9 cellular contexts compared by ENCODE assay signal in genomic region chr15:68114840-68115239, GRCh38.
DNase-seq lines count a peak whose midpoint lies in the region; ATAC-seq, FAIRE-seq and TF ChIP-seq lines count a peak whose summit lies in the region.
"Had no signal": no experiment of that assay in that cellular context is flagged by ENCODE, and none has a peak within 500 bp of the region (broad histone marks: within the 10 kb centered on the region; RNA-seq: fewer than 3 reads in every experiment).

No MANE protein-coding gene starts in this region.

- no peak overlapping the region for H2AFZ ChIP-seq in IMR-90 (replicated peaks; ENCODE audit: low read length, poor library complexity)
- no peak overlapping the region for H2AFZ ChIP-seq in astrocyte (ENCODE audit: low read depth, low read length)

- TF ChIP-seq CTCF in A673 (conservative IDR thresholded peaks at IDR 0.05; ENCODE audit: low read depth, low read length) (no peak), IMR-90 (conservative IDR thresholded peaks at IDR 0.05; ENCODE audit: low read depth, low read length) (no peak), astrocyte (IDR thresholded peaks at IDR 0.05; ENCODE audit: insufficient read depth, low read depth, low read length) (no peak), ovary (IDR thresholded peaks at IDR 0.05) (no peak), D721Med (IDR thresholded peaks at IDR 0.05; ENCODE audit: insufficient read depth, missing control alignments) (no peak)

- CTCF ChIA-PET in A673 (lab: Charles Lee): no interaction called here
- CTCF ChIA-PET in IMR-90 (lab: Yijun Ruan, JAX): no interaction called here

- DNase-seq in A673 (ENCODE audit: low spot score) (no peak), IMR-90 (no peak), astrocyte (ENCODE audit: low read depth) (no peak), ovary (no peak), mesendoderm (no peak), D721Med (ENCODE audit: insufficient read length, low spot score) (no peak)
- DNase-seq: activated effector memory CD4-positive, alpha-beta T cell treated with anti-CD3 and anti-CD28 coated beads, Interleukin-2, amount 50 U/mL, for 16 hours had no signal

- H3K4me1 ChIP-seq in A673 (ENCODE audit: insufficient read depth, low read length, poor library complexity, severe bottlenecking) (peaks cover 25% of the 10 kb centered on the region), IMR-90 (ENCODE audit: control insufficient read depth, insufficient read depth, low read length) (no peaks in the 10 kb centered on the region), astrocyte (ENCODE audit: insufficient read depth, low read length) (no peaks in the 10 kb centered on the region), muscle layer of duodenum (ENCODE audit: control insufficient read depth in 1 of 2, insufficient read depth in 2 of 2, low read length in 2 of 2) (peaks cover 10 to 14% of the 10 kb centered on the region in 2 donors), ovary (ENCODE audit: insufficient read depth) (peaks cover 7% of the 10 kb centered on the region), mesendoderm (ENCODE audit: control insufficient read depth, low read depth, low read length) (no peaks in the 10 kb centered on the region)

- H3K4me3 ChIP-seq in A673 (ENCODE audit: low read depth, low read length, poor library complexity, severe bottlenecking) (peak overlapping the region; percentile 27), IMR-90 (ENCODE audit: insufficient read depth, low read depth, low read length) (no peak overlapping the region; the same call in 1 of the 2 replicates), astrocyte (ENCODE audit: insufficient read depth, low read depth, low read length) (no peak overlapping the region), muscle layer of duodenum (ENCODE audit: low read depth in 1 of 2, low read length in 2 of 2) (peak overlapping the region; percentile 30 to 50), ovary (no peak overlapping the region), mesendoderm (ENCODE audit: low read length) (no peak overlapping the region)

- H3K4me3 Mint-ChIP-seq in astrocyte (ENCODE audit: unreplicated experiment): no peak overlapping the region

- H2AK5ac ChIP-seq in IMR-90 (ENCODE audit: low read depth, low read length) (no peak overlapping the region), mesendoderm (ENCODE audit: low read length) (no peak overlapping the region)

- no peak overlapping the region for H3K4ac ChIP-seq in IMR-90 (ENCODE audit: low read depth, low read length)
- no peak overlapping the region for H3K4ac ChIP-seq in mesendoderm (ENCODE audit: low read depth, low read length)

- H2BK15ac ChIP-seq in IMR-90 (ENCODE audit: low read depth, low read length) (no peak overlapping the region), mesendoderm (replicated peaks; ENCODE audit: low read depth) (no peak overlapping the region)

- H3K79me1 ChIP-seq in IMR-90 (ENCODE audit: low read depth in 1 of 2, low read length in 2 of 2) (peaks cover 20 to 46% of the 10 kb centered on the region in 2 experiments), mesendoderm (ENCODE audit: low read length) (peaks cover 4% of the 10 kb centered on the region)

- H4K20me1 ChIP-seq in IMR-90 (ENCODE audit: insufficient read depth, low read length) (peaks cover 25% of the 10 kb centered on the region; the same call in 1 of the 2 replicates), astrocyte (ENCODE audit: insufficient read depth, low read length) (peaks cover 49% of the 10 kb centered on the region)

- H3K56ac ChIP-seq in IMR-90 (ENCODE audit: extremely low read depth, insufficient read depth, low read length): no peak overlapping the region
- no peak overlapping the region for H3K56ac ChIP-seq in mesendoderm (ENCODE audit: low read length)

- H3K9me1 ChIP-seq in IMR-90 (ENCODE audit: insufficient read depth, low read length): peaks cover under 1% of the 10 kb centered on the region; the same call in 1 of the 2 replicates

- H2BK5ac ChIP-seq in IMR-90 (ENCODE audit: low read depth, low read length, poor library complexity, severe bottlenecking) (peak overlapping the region; percentile 63), mesendoderm (ENCODE audit: low read length) (no peak overlapping the region)

- no peak overlapping the region for H3K27ac ChIP-seq in A673 (ENCODE audit: low read depth, low read length, poor library complexity, severe bottlenecking)
- H3K27ac ChIP-seq in IMR-90 (ENCODE audit: insufficient read depth, low read length): no peak overlapping the region
- no peak overlapping the region for H3K27ac ChIP-seq in astrocyte (ENCODE audit: low read depth, low read length)
- peak overlapping the region; percentile 28 for H3K27ac ChIP-seq in muscle layer of duodenum (ENCODE audit: low read length)
- H3K27ac ChIP-seq in ovary: peak overlapping the region in 1 of 2 donors; percentile 34
- no peak overlapping the region for H3K27ac ChIP-seq in mesendoderm (ENCODE audit: low read depth, low read length)

- H2BK20ac ChIP-seq in IMR-90 (ENCODE audit: low read depth, low read length): no peak overlapping the region

- H3K18ac ChIP-seq in IMR-90 (ENCODE audit: low read depth, low read length) (no peak overlapping the region), mesendoderm (ENCODE audit: low read length) (no peak overlapping the region)

- no peak for TF ChIP-seq EP300 in ovary (IDR thresholded peaks at IDR 0.05)

- peak overlapping the region; percentile 83 for H3K4me2 ChIP-seq in IMR-90 (ENCODE audit: low read depth, low read length)
- H3K4me2 ChIP-seq in astrocyte (ENCODE audit: low read length): peak overlapping the region; percentile 77
- no peak overlapping the region for H3K4me2 ChIP-seq in mesendoderm (ENCODE audit: low read length)

- POLR2A ChIA-PET in A673 (lab: Charles Lee; ENCODE audit: low non-redundant PET): no interaction called here
- POLR2A ChIA-PET in IMR-90 (lab: Charles Lee; ENCODE audit: unreplicated experiment): no interaction called here

- H3K27ac Mint-ChIP-seq in astrocyte (ENCODE audit: unreplicated experiment): peak overlapping the region; percentile 12

- BruUV-seq in A673 (replicated peaks; lab: Mats Ljungman, UMichigan): no TSS peak
- no TSS peak for BruUV-seq in IMR-90 (replicated peaks; lab: Mats Ljungman, UMichigan)

- dilution Hi-C loops in IMR-90 (cut with HindIII; ENCODE audit: low sequenced_read_pairs, unreplicated experiment): no loop called here

- peak overlapping the region; percentile 17; the same call in 1 of the 2 replicates for H3K23ac ChIP-seq in IMR-90 (ENCODE audit: low read depth, low read length)
- no peak overlapping the region for H3K23ac ChIP-seq in mesendoderm (ENCODE audit: low read length)

- TF ChIP-seq RAD21 in IMR-90 (IDR thresholded peaks at IDR 0.05; ENCODE audit: low read length): no peak

- no peak overlapping the region for H3K9ac ChIP-seq in IMR-90 (ENCODE audit: low read depth, low read length)
- peak overlapping the region; percentile 52 for H3K9ac ChIP-seq in astrocyte (ENCODE audit: low read length)
- H3K9ac ChIP-seq in mesendoderm (ENCODE audit: low read length): no peak overlapping the region

- H3K4me1 Mint-ChIP-seq in astrocyte (ENCODE audit: low read depth, unreplicated experiment): peaks cover 20% of the 10 kb centered on the region

- H2BK120ac ChIP-seq in IMR-90 (ENCODE audit: low read depth, low read length): no peak overlapping the region
- no peak overlapping the region for H2BK120ac ChIP-seq in mesendoderm (ENCODE audit: low read depth, low read length)

- H3K79me2 ChIP-seq in astrocyte (ENCODE audit: insufficient read depth, low read length) (peaks cover 69% of the 10 kb centered on the region), mesendoderm (ENCODE audit: control insufficient read depth, insufficient read depth, low read length) (no peaks in the 10 kb centered on the region)

- H3K9me3 Mint-ChIP-seq in astrocyte (ENCODE audit: unreplicated experiment): no peaks in the 10 kb centered on the region

- no peak overlapping the region for H4K91ac ChIP-seq in IMR-90 (ENCODE audit: insufficient read depth, low read depth, low read length)

- whole genome bisulfite sequencing in IMR-90 (ENCODE audit: extremely low coverage in 2 of 2, insufficient read length in 1 of 2), 2 experiments: no CpG with 5 or more reads among the region's 2 CpGs
- WGBS in ovary, 3 donors: 8 to 9% (median 9%) methylated on average over 2 of the region's 2 CpGs
- WGBS in mesendoderm (ENCODE audit: extremely low coverage, insufficient coverage, low lambda C conversion rate): no CpG with 5 or more reads among the region's 2 CpGs

- no peaks in the 10 kb centered on the region for H3K27me3 ChIP-seq in A673 (replicated peaks; ENCODE audit: insufficient read depth, low read depth, low read length, poor library complexity)
- H3K27me3 ChIP-seq in IMR-90 (ENCODE audit: control insufficient read depth, insufficient read depth, low read length): no peaks in the 10 kb centered on the region
- no peaks in the 10 kb centered on the region for H3K27me3 ChIP-seq in astrocyte (ENCODE audit: insufficient read depth, low read length)
- H3K27me3 ChIP-seq in muscle layer of duodenum (ENCODE audit: low read depth, low read length): no peaks in the 10 kb centered on the region
- no peaks in the 10 kb centered on the region for H3K27me3 ChIP-seq in ovary
- no peaks in the 10 kb centered on the region for H3K27me3 ChIP-seq in mesendoderm (ENCODE audit: insufficient read depth, low read length, poor library complexity)

- TF ChIP-seq POLR2A in IMR-90 (IDR thresholded peaks at IDR 0.05; ENCODE audit: low read depth, low read length) (no peak), ovary (IDR thresholded peaks at IDR 0.05) (no peak)

- intact Hi-C loops in A673 (cut with micrococcal nuclease; ENCODE audit: unreplicated experiment) (no loop called here), IMR-90 (cut with micrococcal nuclease) (no loop called here), ovary (cut with DNase I) (no loop called here)

- H3K27me3 Mint-ChIP-seq in astrocyte (ENCODE audit: low read depth, unreplicated experiment): no peaks in the 10 kb centered on the region

- H4K8ac ChIP-seq in IMR-90 (ENCODE audit: low read depth in 2 of 2, low read length in 2 of 2) (no peak overlapping the region; a peak in 1 of 4 replicates), mesendoderm (ENCODE audit: low read depth, low read length) (no peak overlapping the region)

- no peak overlapping the region for H2AK9ac ChIP-seq in IMR-90 (replicated peaks; ENCODE audit: low read depth, low read length, poor library complexity)

- peaks cover 6% of the 10 kb centered on the region for H3K36me3 Mint-ChIP-seq in astrocyte (ENCODE audit: low read depth, unreplicated experiment)

- in situ Hi-C loops in IMR-90 (cut with MboI; ENCODE audit: low sequenced_read_pairs): no loop called here

- ATAC-seq in IMR-90 (ENCODE audit: low read depth): no peak
- no peak for ATAC-seq in GM19452 (IDR thresholded peaks at IDR 0.05; ENCODE audit: unreplicated experiment)

- FAIRE-seq in astrocyte (lab: Jason Lieb, UNC): no peak
- no peak for FAIRE-seq in D721Med (lab: Jason Lieb, UNC)

- no peak overlapping the region for H4K5ac ChIP-seq in IMR-90 (ENCODE audit: low read depth, low read length)
- H4K5ac ChIP-seq in mesendoderm (ENCODE audit: low read length): no peak overlapping the region

- H3K9me3 ChIP-seq in A673 (ENCODE audit: low read depth, low read length, poor library complexity, severe bottlenecking): no peaks in the 10 kb centered on the region
- no peaks in the 10 kb centered on the region for H3K9me3 ChIP-seq in IMR-90 (ENCODE audit: control insufficient read depth, insufficient read depth, low read length)
- no peaks in the 10 kb centered on the region for H3K9me3 ChIP-seq in astrocyte (ENCODE audit: insufficient read depth, low read depth, low read length)
- no peaks in the 10 kb centered on the region for H3K9me3 ChIP-seq in muscle layer of duodenum (ENCODE audit: control insufficient read depth in 1 of 2, low read length in 2 of 2)
- no peaks in the 10 kb centered on the region for H3K9me3 ChIP-seq in ovary

- H3K36me3 ChIP-seq in A673 (ENCODE audit: insufficient read depth, low read length, poor library complexity, severe bottlenecking) (no peaks in the 10 kb centered on the region), IMR-90 (ENCODE audit: control insufficient read depth, insufficient read depth, low read length) (no peaks in the 10 kb centered on the region), astrocyte (ENCODE audit: insufficient read depth, low read length) (no peaks in the 10 kb centered on the region), muscle layer of duodenum (ENCODE audit: control insufficient read depth in 1 of 2, insufficient read depth in 2 of 2, low read length in 2 of 2) (no peaks in the 10 kb centered on the region), ovary (no peaks in the 10 kb centered on the region), mesendoderm (ENCODE audit: control insufficient read depth, insufficient read depth, low read length) (no peaks in the 10 kb centered on the region)

- no peak overlapping the region for H3K14ac ChIP-seq in IMR-90 (replicated peaks; ENCODE audit: low read depth, low read length)

Comparison
In these comparisons a context has a peak if more than half of its experiments do, and no peak if none do; other contexts are left out.
1. H3K4me3 ChIP-seq: peak in A673 (single experiment) and muscle layer of duodenum (2 of 2); none in IMR-90 (single experiment), astrocyte (single experiment), ovary (single experiment) and mesendoderm (single experiment).